ENCODE assay signal across 21 cellular contexts in genomic region chr3:150300376-150300775, GRCh38.
DNase-seq lines count a peak whose midpoint lies in the region; ATAC-seq, FAIRE-seq and TF ChIP-seq lines count a peak whose summit lies in the region.
"Had no signal": no experiment of that assay in that cellular context is flagged by ENCODE, and none has a peak within 500 bp of the region (broad histone marks: within the 10 kb centered on the region; RNA-seq: fewer than 3 reads in every experiment).

No MANE protein-coding gene starts in this region.

- TF ChIP-seq POLR2A in stomach (IDR thresholded peaks at IDR 0.05) (no peak), upper lobe of left lung (IDR thresholded peaks at IDR 0.05) (no peak)

- H3K27ac ChIP-seq in astrocyte (ENCODE audit: low read depth, low read length) (no peak overlapping the region), stomach (peak overlapping the region; percentile 17 to 70 (median 69)), upper lobe of left lung (no peak overlapping the region)
- H3K27ac ChIP-seq: adrenal gland, gastroesophageal sphincter, KMS-11, left lung, VCaP had no signal

- H3K27me3 ChIP-seq in Loucy (ENCODE audit: insufficient read depth, low read length, poor library complexity, severe bottlenecking), result no peaks in the 10 kb centered on the region
- H3K27me3 ChIP-seq in astrocyte (ENCODE audit: insufficient read depth, low read length), result no peaks in the 10 kb centered on the region
- H3K27me3 ChIP-seq in stomach, result no peaks in the 10 kb centered on the region
- H3K27me3 ChIP-seq in upper lobe of left lung, result no peaks in the 10 kb centered on the region
- H3K27me3 ChIP-seq: adrenal gland, gastroesophageal sphincter, left lung had no signal

- H3K9me3 ChIP-seq in Loucy (ENCODE audit: insufficient read depth, low read depth, low read length) (no peaks in the 10 kb centered on the region), astrocyte (ENCODE audit: insufficient read depth, low read depth, low read length) (no peaks in the 10 kb centered on the region), stomach (no peaks in the 10 kb centered on the region), upper lobe of left lung (no peaks in the 10 kb centered on the region)
- H3K9me3 ChIP-seq: adrenal gland, gastroesophageal sphincter, left lung had no signal

- H3K4me1 ChIP-seq in Loucy (ENCODE audit: insufficient read depth, low read length, poor library complexity, severe bottlenecking) (peaks cover 53% of the 10 kb centered on the region), astrocyte (ENCODE audit: insufficient read depth, low read length) (peaks cover 20% of the 10 kb centered on the region), stomach (peaks cover 0 to 5% (median under 1%) of the 10 kb centered on the region in 4 donors), upper lobe of left lung (no peaks in the 10 kb centered on the region)
- H3K4me1 ChIP-seq: adrenal gland, gastroesophageal sphincter, left lung had no signal

- H3F3A ChIP-seq in Loucy (ENCODE audit: low read depth), result no peaks in the 10 kb centered on the region

- intact Hi-C loops in stomach (cut with DNase I; ENCODE audit: low total_unique reads), result no loop called here
- intact Hi-C loops in activated CD8-positive, alpha-beta T cell treated with anti-CD3 and anti-CD28 coated beads for 36 hours (cut with micrococcal nuclease), result no loop called here

- POLR2A ChIA-PET in activated CD8-positive, alpha-beta T cell treated with anti-CD3 and anti-CD28 coated beads for 36 hours (lab: Charles Lee), result no interaction called here

- H3K79me2 ChIP-seq in Loucy (ENCODE audit: insufficient read depth, low read length) (no peaks in the 10 kb centered on the region), astrocyte (ENCODE audit: insufficient read depth, low read length) (no peaks in the 10 kb centered on the region)

- H3K9me3 Mint-ChIP-seq in astrocyte (ENCODE audit: unreplicated experiment) (no peaks in the 10 kb centered on the region), mesothelial cell of epicardium (no peaks in the 10 kb centered on the region)
- no peaks in the 10 kb centered on the region for H3K9me3 Mint-ChIP-seq in activated CD8-positive, alpha-beta T cell treated with anti-CD3 and anti-CD28 coated beads for 36 hours
- H3K9me3 Mint-ChIP-seq: activated CD4-positive, alpha-beta T cell treated with anti-CD3 and anti-CD28 coated beads, Interleukin-2, amount 10 ng/mL, durations not matched to agents 7 days and 5 days; GM23338 had no signal

- CTCF ChIA-PET in activated CD8-positive, alpha-beta T cell treated with anti-CD3 and anti-CD28 coated beads for 36 hours (lab: Charles Lee), result no interaction called here

- no peaks in the 10 kb centered on the region for H3K27me3 Mint-ChIP-seq in astrocyte (ENCODE audit: low read depth, unreplicated experiment)
- H3K27me3 Mint-ChIP-seq in activated CD8-positive, alpha-beta T cell treated with anti-CD3 and anti-CD28 coated beads for 36 hours, result peaks cover 25% of the 10 kb centered on the region
- H3K27me3 Mint-ChIP-seq in mesothelial cell of epicardium (ENCODE audit: low read depth), result no peaks in the 10 kb centered on the region

- ATAC-seq in activated CD8-positive, alpha-beta T cell treated with anti-CD3 and anti-CD28 coated beads for 36 hours, result no peak
- ATAC-seq in upper lobe of left lung (ENCODE audit: low FRiP score in 2 of 2), result no peak
- ATAC-seq: gastroesophageal sphincter, GM23338, left lung had no signal

- no peak for TF ChIP-seq EP300 in stomach (IDR thresholded peaks at IDR 0.05)
- TF ChIP-seq EP300 in upper lobe of left lung (IDR thresholded peaks at IDR 0.05), result no peak

- H3K4me1 Mint-ChIP-seq in astrocyte (ENCODE audit: low read depth, unreplicated experiment) (peaks cover 38% of the 10 kb centered on the region), mesothelial cell of epicardium (peaks cover 25% of the 10 kb centered on the region)
- H3K4me1 Mint-ChIP-seq in activated CD8-positive, alpha-beta T cell treated with anti-CD3 and anti-CD28 coated beads for 36 hours (ENCODE audit: low read depth), result no peaks in the 10 kb centered on the region
- H3K4me1 Mint-ChIP-seq: activated CD4-positive, alpha-beta T cell treated with anti-CD3 and anti-CD28 coated beads, Interleukin-2, amount 10 ng/mL, durations not matched to agents 7 days and 5 days had no signal

- H3K9ac ChIP-seq in Loucy (ENCODE audit: low read depth, low read length, poor library complexity, severe bottlenecking) (peak overlapping the region; percentile 50), astrocyte (ENCODE audit: low read length) (no peak overlapping the region)
- H3K9ac ChIP-seq: KMS-11 had no signal

- peak overlapping the region; percentile 50; the same call in 1 of the 2 replicates for H2AFZ ChIP-seq in Loucy (ENCODE audit: low read length)
- no peak overlapping the region for H2AFZ ChIP-seq in astrocyte (ENCODE audit: low read depth, low read length)

- WGBS in stomach, 5 donors, result 43 to 87% (median 68%) methylated on average over 2 of the region's 2 CpGs
- 90 to 91% methylated on average over 2 of the region's 2 CpGs for WGBS in upper lobe of left lung, 2 donors

- TF ChIP-seq CTCF in Loucy (conservative IDR thresholded peaks at IDR 0.05; ENCODE audit: low read length), result no peak
- TF ChIP-seq CTCF in astrocyte (IDR thresholded peaks at IDR 0.05; ENCODE audit: insufficient read depth, low read depth, low read length), result no peak
- no peak for TF ChIP-seq CTCF in stomach (IDR thresholded peaks at IDR 0.05)
- no peak for TF ChIP-seq CTCF in activated CD8-positive, alpha-beta T cell treated with anti-CD3 and anti-CD28 coated beads for 36 hours (IDR thresholded peaks at IDR 0.05)
- TF ChIP-seq CTCF in mesothelial cell of epicardium (IDR thresholded peaks at IDR 0.05; ENCODE audit: unreplicated experiment), result no peak
- TF ChIP-seq CTCF in upper lobe of left lung (IDR thresholded peaks at IDR 0.05), result no peak

- H3K36me3 Mint-ChIP-seq in astrocyte (ENCODE audit: low read depth, unreplicated experiment), result no peaks in the 10 kb centered on the region
- no peaks in the 10 kb centered on the region for H3K36me3 Mint-ChIP-seq in activated CD8-positive, alpha-beta T cell treated with anti-CD3 and anti-CD28 coated beads for 36 hours (ENCODE audit: low read depth)
- no peaks in the 10 kb centered on the region for H3K36me3 Mint-ChIP-seq in mesothelial cell of epicardium

- DNase-seq in astrocyte (ENCODE audit: low read depth) (no peak), glomerular visceral epithelial cell (ENCODE audit: extremely low spot score) (peak; percentile 30), stomach (no peak), mesothelial cell of epicardium (ENCODE audit: low spot score in 2 of 2, unreplicated experiment in 2 of 2) (no peak), T-helper 1 cell (no peak), upper lobe of left lung (no peak)
- DNase-seq in activated CD8-positive, alpha-beta T cell treated with anti-CD3 and anti-CD28 coated beads for 36 hours, result no peak
- DNase-seq: activated CD4-positive, alpha-beta T cell treated with anti-CD3 and anti-CD28 coated beads, Interleukin-2, amount 10 ng/mL, durations not matched to agents 7 days and 5 days; activated effector memory CD4-positive, alpha-beta T cell treated with anti-CD3 and anti-CD28 coated beads, Interleukin-2, amount 50 U/mL, for 16 hours; adrenal gland; DMS79; left lung; NCI-H1092; NCI-H2029 treated with DMSO at 0.1 percent for 48 hours; NCI-H510A treated with DMSO at 0.1 percent for 48 hours; SHP77 had no signal

- H3K4me3 ChIP-seq in Loucy (ENCODE audit: low read length, poor library complexity, severe bottlenecking), result peak overlapping the region; percentile 54
- no peak overlapping the region for H3K4me3 ChIP-seq in astrocyte (ENCODE audit: insufficient read depth, low read depth, low read length)
- H3K4me3 ChIP-seq in stomach, result no peak overlapping the region
- no peak overlapping the region for H3K4me3 ChIP-seq in upper lobe of left lung
- H3K4me3 ChIP-seq: adrenal gland, gastroesophageal sphincter, GM23338, left lung had no signal

- H3K9me2 ChIP-seq in Loucy (replicated peaks; ENCODE audit: low read depth, low read length), result no peaks in the 10 kb centered on the region

- peak overlapping the region; percentile 59 for H3K4me2 ChIP-seq in Loucy (ENCODE audit: low read depth, low read length, poor library complexity, severe bottlenecking)
- H3K4me2 ChIP-seq in astrocyte (ENCODE audit: low read length), result peak overlapping the region; percentile 68
- H3K4me2 ChIP-seq: GM23338, KMS-11 had no signal

- peak overlapping the region; percentile 48 for H3K27ac Mint-ChIP-seq in astrocyte (ENCODE audit: unreplicated experiment)
- H3K27ac Mint-ChIP-seq in activated CD8-positive, alpha-beta T cell treated with anti-CD3 and anti-CD28 coated beads for 36 hours, result no peak overlapping the region
- H3K27ac Mint-ChIP-seq in mesothelial cell of epicardium, result no peak overlapping the region
- H3K27ac Mint-ChIP-seq: activated CD4-positive, alpha-beta T cell treated with anti-CD3 and anti-CD28 coated beads, Interleukin-2, amount 10 ng/mL, durations not matched to agents 7 days and 5 days had no signal

- H4K20me1 ChIP-seq in Loucy (ENCODE audit: insufficient read depth, low read length, poor library complexity, severe bottlenecking) (no peaks in the 10 kb centered on the region), astrocyte (ENCODE audit: insufficient read depth, low read length) (no peaks in the 10 kb centered on the region)

- no peak overlapping the region for H3K4me3 Mint-ChIP-seq in astrocyte (ENCODE audit: unreplicated experiment)
- H3K4me3 Mint-ChIP-seq in activated CD8-positive, alpha-beta T cell treated with anti-CD3 and anti-CD28 coated beads for 36 hours, result no peak overlapping the region
- H3K4me3 Mint-ChIP-seq in mesothelial cell of epicardium, result no peak overlapping the region
- H3K4me3 Mint-ChIP-seq: activated CD4-positive, alpha-beta T cell treated with anti-CD3 and anti-CD28 coated beads, Interleukin-2, amount 10 ng/mL, durations not matched to agents 7 days and 5 days; GM23338 had no signal

- H3K36me3 ChIP-seq in Loucy (ENCODE audit: insufficient read depth, low read length), result no peaks in the 10 kb centered on the region
- no peaks in the 10 kb centered on the region for H3K36me3 ChIP-seq in astrocyte (ENCODE audit: insufficient read depth, low read length)
- H3K36me3 ChIP-seq in stomach, result no peaks in the 10 kb centered on the region
- no peaks in the 10 kb centered on the region for H3K36me3 ChIP-seq in upper lobe of left lung
- H3K36me3 ChIP-seq: adrenal gland, gastroesophageal sphincter, left lung had no signal

- peak; percentile 54 for FAIRE-seq in astrocyte (lab: Jason Lieb, UNC)

Comparison
In these comparisons a context has a peak if more than half of its experiments do, and no peak if none do; other contexts are left out.
1. H3K27ac ChIP-seq: peak in stomach (5 of 5); none in astrocyte (single experiment) and upper lobe of left lung (0 of 4).